9 cellular contexts compared by ENCODE assay signal in genomic region chrX:108199691-108200090, GRCh38.
A peak's percentile ranks its signal among the peaks of the same experiment; 100 is the strongest.
DNase-seq lines count a peak whose midpoint lies in the region; ATAC-seq and TF ChIP-seq lines count a peak whose summit lies in the region.
"Had no signal": no experiment of that assay in that cellular context is flagged by ENCODE, and none has a peak within 500 bp of the region (broad histone marks: within the 10 kb centered on the region; RNA-seq: fewer than 3 reads in every experiment).

No MANE protein-coding gene starts in this region.

- WGBS in esophagus muscularis mucosa, result 8% methylated on average over 4 of the region's 4 CpGs

- ATAC-seq in sciatic nerve (peak; percentile 42), GM18519 (IDR thresholded peaks at IDR 0.05; ENCODE audit: low FRiP score, unreplicated experiment) (no peak)

- H3K9me3 ChIP-seq in HAP-1 (no peaks in the 10 kb centered on the region), esophagus muscularis mucosa (no peaks in the 10 kb centered on the region)

- peak; percentile 50 to 53 (median 51) for TF ChIP-seq CTCF in esophagus muscularis mucosa (IDR thresholded peaks at IDR 0.05)

- H3K4me3 ChIP-seq in HAP-1 (no peak overlapping the region), esophagus muscularis mucosa (no peak overlapping the region)

- no peak for TF ChIP-seq EP300 in esophagus muscularis mucosa (IDR thresholded peaks at IDR 0.05)

- peak overlapping the region; percentile 48 to 73 (median 66) for H3K27ac ChIP-seq in esophagus muscularis mucosa (replicated peaks in 1 of 4)

- H3K36me3 ChIP-seq in HAP-1 (replicated peaks) (no peaks in the 10 kb centered on the region), esophagus muscularis mucosa (no peaks in the 10 kb centered on the region)

- TF ChIP-seq POLR2A in esophagus muscularis mucosa (IDR thresholded peaks at IDR 0.05; ENCODE audit: low read depth), result no peak

- H3K27me3 ChIP-seq in HAP-1 (ENCODE audit: low read depth) (no peaks in the 10 kb centered on the region), esophagus muscularis mucosa (no peaks in the 10 kb centered on the region)

- peak; percentile 23 to 78 for DNase-seq in NCI-H524 (lab: John Stamatoyannopoulos, UW)
- no peak for DNase-seq in NCI-H524 treated with DMSO at 0.1 percent for 48 hours (lab: John Stamatoyannopoulos, UW)
- peak; percentile 78 to 79 for DNase-seq in HAP-1 (ENCODE audit: low spot score in 2 of 2)
- peak; percentile 1 for DNase-seq in NOMO-1 treated with DMSO at 0.1 percent for 48 hours (lab: John Stamatoyannopoulos, UW; ENCODE audit: unreplicated experiment)
- no peak for DNase-seq in esophagus muscularis mucosa (ENCODE audit: extremely low spot score)
- DNase-seq in sciatic nerve (ENCODE audit: low spot score), result no peak
- no peak for DNase-seq in activated naive CD4-positive, alpha-beta T cell treated with anti-CD3 and anti-CD28 coated beads, Interleukin-2, amount 50 U/mL, for 16 hours
- DNase-seq: right cardiac atrium had no signal

- no peaks in the 10 kb centered on the region for H3K4me1 ChIP-seq in HAP-1
- peaks cover 0 to 46% (median 20%) of the 10 kb centered on the region in 4 donors for H3K4me1 ChIP-seq in esophagus muscularis mucosa

- intact Hi-C loops in esophagus muscularis mucosa (cut with DNase I), result no loop called here
- intact Hi-C loops in sciatic nerve (cut with DNase I), result no loop called here

- in situ Hi-C loops in HAP-1 (cut with MboI; ENCODE audit: low sequenced_read_pairs), result loop anchor here (25.0 kb wide), 1 partner anchor 488 kb away; no protein-coding TSS in a partner anchor

Comparison
In these comparisons a context has a peak if more than half of its experiments do, and no peak if none do; other contexts are left out.
1. DNase-seq: peak in NCI-H524 (2 of 2), HAP-1 (2 of 2) and NOMO-1 treated with DMSO at 0.1 percent for 48 hours (single experiment); none in NCI-H524 treated with DMSO at 0.1 percent for 48 hours (single experiment), esophagus muscularis mucosa (single experiment), sciatic nerve (single experiment) and activated naive CD4-positive, alpha-beta T cell treated with anti-CD3 and anti-CD28 coated beads, Interleukin-2, amount 50 U/mL, for 16 hours (single experiment).